In genomic region chr5:52743012-52743411, GRCh38 we compare ENCODE assay signal across 17 cellular contexts. TPM values are rescaled to one million over a fixed set of nuclear protein-coding genes. Genes with fewer than 3 reads are reported as not detected.
DNase-seq lines count a peak whose midpoint lies in the region; ATAC-seq and TF ChIP-seq lines count a peak whose summit lies in the region.
"Had no signal": no experiment of that assay in that cellular context is flagged by ENCODE, and none has a peak within 500 bp of the region (broad histone marks: within the 10 kb centered on the region; RNA-seq: fewer than 3 reads in every experiment).

No MANE protein-coding gene starts in this region.

- peak; percentile 39 for DNase-seq in DND-41
- DNase-seq in mesenchymal stem cell = peak; percentile 83
- no peak for DNase-seq in iPS-NIHi11 (ENCODE audit: low spot score)
- DNase-seq: activated CD4-positive, CD25-positive, alpha-beta regulatory T cell; activated gamma-delta T cell treated with Interleukin-2 at 50 U/mL for 16 hours; BE2C; head of caudate nucleus; Karpas-422; kidney glomerular epithelial cell; NCI-H1694 treated with DMSO at 0.1 percent for 48 hours; NCI-H510A treated with DMSO at 0.1 percent for 48 hours had no signal

- peak overlapping the region; percentile 48 for H3K4me3 Mint-ChIP-seq in activated T-helper 17 cell treated with anti-CD3 and anti-CD28 coated beads, Interleukin-2, amount 50 U/mL, for 72 hours

- H3K4ac ChIP-seq in mesenchymal stem cell (ENCODE audit: low read depth in 1 of 2, low read length in 2 of 2) = peak overlapping the region in 1 of 2 experiments; percentile 85

- no peak overlapping the region for H2BK120ac ChIP-seq in mesenchymal stem cell (ENCODE audit: low read depth, low read length)

- no peak overlapping the region for H3K23ac ChIP-seq in mesenchymal stem cell (ENCODE audit: low read length in 2 of 2)

- H3K27ac Mint-ChIP-seq in activated T-helper 17 cell treated with anti-CD3 and anti-CD28 coated beads, Interleukin-2, amount 50 U/mL, for 72 hours = peak overlapping the region; percentile 34

- no peaks in the 10 kb centered on the region for H3K79me1 ChIP-seq in mesenchymal stem cell (replicated peaks; ENCODE audit: low read length, poor library complexity, severe bottlenecking)

- H3K79me2 ChIP-seq in DND-41 (ENCODE audit: insufficient read depth, low read length) = no peaks in the 10 kb centered on the region

- no peaks in the 10 kb centered on the region for H3K27me3 Mint-ChIP-seq in activated T-helper 17 cell treated with anti-CD3 and anti-CD28 coated beads, Interleukin-2, amount 50 U/mL, for 72 hours

- H3K18ac ChIP-seq in mesenchymal stem cell (ENCODE audit: low read depth in 1 of 2, low read length in 2 of 2) = no peak overlapping the region

- 14% methylated on average over 2 of the region's 2 CpGs for WGBS in mesenchymal stem cell

- H2BK12ac ChIP-seq in mesenchymal stem cell (ENCODE audit: low read length in 2 of 2) = no peak overlapping the region

- no peak overlapping the region for H4K8ac ChIP-seq in mesenchymal stem cell (ENCODE audit: low read length)

- H3K36me3 ChIP-seq in BLaER1 treated with 17β-estradiol and CSF1 and Interleukin-3, amounts not matched to agents 10 nM and 100 nM = no peaks in the 10 kb centered on the region
- H3K36me3 ChIP-seq in DND-41 (ENCODE audit: insufficient read depth, low read length) = no peaks in the 10 kb centered on the region
- no peaks in the 10 kb centered on the region for H3K36me3 ChIP-seq in mesenchymal stem cell (ENCODE audit: control insufficient read depth in 1 of 2, insufficient read depth in 2 of 2, low read depth in 1 of 2, low read length in 2 of 2)
- H3K36me3 ChIP-seq: BE2C, tibial nerve had no signal

- no peaks in the 10 kb centered on the region for H4K20me1 ChIP-seq in BLaER1 treated with 17β-estradiol and CSF1 and Interleukin-3, amounts not matched to agents 10 nM and 100 nM
- no peaks in the 10 kb centered on the region for H4K20me1 ChIP-seq in DND-41 (ENCODE audit: insufficient read depth, low read length)

- peaks cover 0 to 6% (median 0%) of the 10 kb centered on the region in 11 experiments; a peak in 1 of 22 replicates for H3K27me3 ChIP-seq in BLaER1 treated with 17β-estradiol and CSF1 and Interleukin-3, amounts not matched to agents 10 nM and 100 nM
- H3K27me3 ChIP-seq in DND-41 (ENCODE audit: insufficient read depth, low read length, poor library complexity) = no peaks in the 10 kb centered on the region
- no peaks in the 10 kb centered on the region for H3K27me3 ChIP-seq in mesenchymal stem cell (ENCODE audit: control insufficient read depth in 1 of 2, insufficient read depth in 1 of 2, low read length in 2 of 2)
- H3K27me3 ChIP-seq: BE2C, tibial nerve had no signal

- H2BK5ac ChIP-seq in mesenchymal stem cell (ENCODE audit: low read depth, low read length, poor library complexity, severe bottlenecking) = no peak overlapping the region

- H3K36me3 Mint-ChIP-seq in activated T-helper 17 cell treated with anti-CD3 and anti-CD28 coated beads, Interleukin-2, amount 50 U/mL, for 72 hours (ENCODE audit: low read depth) = no peaks in the 10 kb centered on the region

- no peak overlapping the region for H2BK15ac ChIP-seq in mesenchymal stem cell (ENCODE audit: low read depth, poor library complexity, severe bottlenecking)

- no peak overlapping the region for H3K9ac ChIP-seq in BLaER1 treated with 17β-estradiol and CSF1 and Interleukin-3, amounts not matched to agents 10 nM and 100 nM
- H3K9ac ChIP-seq in DND-41 (ENCODE audit: low read depth, low read length) = no peak overlapping the region
- H3K9ac ChIP-seq in mesenchymal stem cell (ENCODE audit: low read length) = no peak overlapping the region

- peaks cover 41% of the 10 kb centered on the region for H3K4me1 Mint-ChIP-seq in activated T-helper 17 cell treated with anti-CD3 and anti-CD28 coated beads, Interleukin-2, amount 50 U/mL, for 72 hours

- ATAC-seq in DND-41 (ENCODE audit: insufficient read depth, low read depth) = peak; percentile 71
- no peak for ATAC-seq in activated T-helper 17 cell treated with anti-CD3 and anti-CD28 coated beads, Interleukin-2, amount 50 U/mL, for 72 hours (replicated peaks)
- no peak for ATAC-seq in HG03432 (IDR thresholded peaks at IDR 0.05; ENCODE audit: unreplicated experiment)
- no peak for ATAC-seq in HG02798 (IDR thresholded peaks at IDR 0.05; ENCODE audit: poor library complexity, unreplicated experiment)
- no peak for ATAC-seq in activated CD4-positive, CD25-positive, alpha-beta regulatory T cell treated with anti-CD3 and anti-CD28 coated beads, Interleukin-2, amount 50 U/mL, for 24 hours

- H3K4me2 ChIP-seq in BLaER1 treated with 17β-estradiol and CSF1 and Interleukin-3, amounts not matched to agents 10 nM and 100 nM = peak overlapping the region in 7 of 11 experiments; percentile 34 to 65 (median 48); a peak in 9 of 22 replicates
- H3K4me2 ChIP-seq in DND-41 (ENCODE audit: insufficient read depth, low read length) (no peak overlapping the region), mesenchymal stem cell (ENCODE audit: low read length, poor library complexity, severe bottlenecking) (no peak overlapping the region)

- H2AK5ac ChIP-seq in mesenchymal stem cell (ENCODE audit: low read length, severe bottlenecking) = no peak overlapping the region

- H2AFZ ChIP-seq in DND-41 (ENCODE audit: low read depth, low read length) (no peak overlapping the region), mesenchymal stem cell (ENCODE audit: low read depth, low read length) (no peak overlapping the region)

- H3K9me3 Mint-ChIP-seq in activated T-helper 17 cell treated with anti-CD3 and anti-CD28 coated beads, Interleukin-2, amount 50 U/mL, for 72 hours = no peaks in the 10 kb centered on the region

- H3K27ac ChIP-seq in BLaER1 treated with 17β-estradiol and CSF1 and Interleukin-3, amounts not matched to agents 10 nM and 100 nM = no peak overlapping the region
- peak overlapping the region; percentile 40 for H3K27ac ChIP-seq in DND-41 (ENCODE audit: low read length)
- H3K27ac ChIP-seq in mesenchymal stem cell (ENCODE audit: low read length, poor library complexity, severe bottlenecking) = no peak overlapping the region
- H3K27ac ChIP-seq: tibial nerve had no signal

- peaks cover 10 to 44% (median 25%) of the 10 kb centered on the region in 10 experiments; a peak in 17 of 20 replicates for H3K4me1 ChIP-seq in BLaER1 treated with 17β-estradiol and CSF1 and Interleukin-3, amounts not matched to agents 10 nM and 100 nM
- H3K4me1 ChIP-seq in DND-41 (ENCODE audit: insufficient read depth, low read length) (peaks cover 53% of the 10 kb centered on the region), mesenchymal stem cell (ENCODE audit: control insufficient read depth, insufficient read depth, low read depth, low read length) (no peaks in the 10 kb centered on the region)

- no peak overlapping the region for H4K91ac ChIP-seq in mesenchymal stem cell (ENCODE audit: low read length)

- no peak overlapping the region for H3K14ac ChIP-seq in mesenchymal stem cell (ENCODE audit: low read length in 2 of 2)

- no peak overlapping the region for H3K4me3 ChIP-seq in BLaER1 treated with 17β-estradiol and CSF1 and Interleukin-3, amounts not matched to agents 10 nM and 100 nM
- H3K4me3 ChIP-seq in DND-41 (ENCODE audit: low read depth in 1 of 2, low read length in 2 of 2) (no peak overlapping the region), mesenchymal stem cell (ENCODE audit: insufficient read depth in 1 of 2, low read depth in 1 of 2, low read length in 2 of 2) (no peak overlapping the region)
- H3K4me3 ChIP-seq: tibial nerve had no signal

- no peaks in the 10 kb centered on the region for H3K9me3 ChIP-seq in BLaER1 treated with 17β-estradiol and CSF1 and Interleukin-3, amounts not matched to agents 10 nM and 100 nM (replicated peaks in 1 of 11)
- H3K9me3 ChIP-seq in DND-41 (ENCODE audit: insufficient read depth, low read length, severe bottlenecking) (no peaks in the 10 kb centered on the region), mesenchymal stem cell (ENCODE audit: control insufficient read depth, low read length) (no peaks in the 10 kb centered on the region)
- H3K9me3 ChIP-seq: BE2C, tibial nerve had no signal

- no peak for TF ChIP-seq CTCF in DND-41 (IDR thresholded peaks at IDR 0.05; ENCODE audit: borderline replicate concordance, extremely low read depth, low read length, poor library complexity, severe bottlenecking)

RNA-seq across cellular contexts. Expression of gene ITGA1, which starts 44.7 kb away (rescaled TPM):
- 10 to 100 TPM in 1 of 2 donors, 1 to 10 TPM in 1; 3.1 to 14.9 TPM for total RNA-seq in activated T-helper 17 cell treated with anti-CD3 and anti-CD28 coated beads, Interleukin-2, amount 50 U/mL, for 72 hours
- polyA plus RNA-seq in mesenchymal stem cell (2013, experiment 1 of 2) = 202 TPM
- polyA plus RNA-seq in mesenchymal stem cell (2013, experiment 2 of 2) = 199 TPM

RNA-seq across cellular contexts. Expression of gene PELO, which starts 44.7 kb away (rescaled TPM):
- 10 to 100 TPM; 22.9 to 35.0 TPM for total RNA-seq in activated T-helper 17 cell treated with anti-CD3 and anti-CD28 coated beads, Interleukin-2, amount 50 U/mL, for 72 hours
- polyA plus RNA-seq in mesenchymal stem cell (2013, experiment 1 of 2) = 37.4 TPM
- polyA plus RNA-seq in mesenchymal stem cell (2013, experiment 2 of 2) = 35.7 TPM

Comparison
In these comparisons a context has a peak if more than half of its experiments do, and no peak if none do; other contexts are left out.
1. H3K4me2 ChIP-seq: peak in BLaER1 treated with 17β-estradiol and CSF1 and Interleukin-3, amounts not matched to agents 10 nM and 100 nM (7 of 11); none in DND-41 (single experiment) and mesenchymal stem cell (single experiment).